Comparison of ENCODE assay signal across 8 cellular contexts in the genomic region with DNA sequence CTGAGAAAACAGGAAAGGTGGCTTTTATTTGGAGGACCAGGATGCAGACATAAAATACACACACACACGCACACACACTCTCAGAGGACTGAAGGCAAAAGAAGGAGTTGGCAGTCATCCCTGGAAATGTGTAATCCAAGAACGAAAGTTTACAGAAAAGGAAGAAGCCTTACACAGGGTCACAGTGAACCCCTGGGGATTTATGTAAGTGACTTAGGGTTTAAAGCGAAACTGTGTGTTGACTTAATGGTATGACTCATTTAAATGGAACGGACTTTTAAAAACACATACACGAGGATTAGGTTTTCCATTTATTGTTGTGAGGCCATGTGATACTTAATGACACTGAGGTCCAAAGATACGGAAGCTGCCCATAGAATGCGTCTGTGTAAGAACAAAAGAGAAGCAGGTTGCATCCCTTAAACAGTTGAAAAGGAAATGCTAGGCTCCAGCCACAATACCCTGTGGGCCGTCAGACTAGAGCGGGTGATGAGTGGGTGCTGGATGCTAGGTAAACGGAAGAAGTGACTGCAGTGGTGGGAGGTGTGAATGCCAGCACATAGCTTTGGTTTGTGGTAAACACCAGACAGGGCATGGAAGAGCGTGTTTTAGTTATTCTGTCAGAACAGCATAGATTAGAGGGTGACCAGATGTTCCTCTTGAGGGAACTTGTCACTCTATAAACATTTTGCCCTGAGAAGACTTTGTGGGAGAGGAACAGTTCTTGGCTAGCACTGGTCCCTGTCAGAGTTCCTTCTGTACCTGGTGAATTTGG. TPM values are rescaled to one million over a fixed set of nuclear protein-coding genes. Genes with fewer than 3 reads are reported as not detected.
DNase-seq lines count a peak whose midpoint lies in the region; ATAC-seq and TF ChIP-seq lines count a peak whose summit lies in the region.

No MANE protein-coding gene starts in this region.

- H3K9me3 ChIP-seq in mucosa of descending colon = no peaks in the 10 kb centered on the region

- no peak overlapping the region for H3K4me3 ChIP-seq in Jurkat, Clone E6-1 (ENCODE audit: low read length)
- no peak overlapping the region for H3K4me3 ChIP-seq in mucosa of descending colon

- H3K4me1 Mint-ChIP-seq in Calu3 (ENCODE audit: low read depth, unreplicated experiment) (peaks cover 71% of the 10 kb centered on the region), WTC11 (peaks cover 9% of the 10 kb centered on the region)

- CTCF ChIA-PET in Calu3 (lab: Charles Lee) (interaction anchor here (1.0 to 2.3 kb wide), 6 partner anchors 10 to 394 kb away, joined by 4 to 8 read pairs (median 4); partner anchors contain the start of genes BCL10, C1orf52 and CCN1), WTC11 (lab: Charles Lee) (interaction anchor here (1.3 to 1.4 kb wide), 2 partner anchors 10 to 39 kb away, joined by 5 to 6 read pairs; partner anchors contain the start of gene C1orf52)

- TF ChIP-seq CTCF in Calu3 (IDR thresholded peaks at IDR 0.05; ENCODE audit: unreplicated experiment) (no peak), WTC11 (IDR thresholded peaks at IDR 0.05) (no peak), mucosa of descending colon (IDR thresholded peaks at IDR 0.05) (no peak)

- peak; percentile 92 for ATAC-seq in GM21576 (IDR thresholded peaks at IDR 0.05; ENCODE audit: unreplicated experiment)
- ATAC-seq in WTC11 = peak; percentile 43
- ATAC-seq in mucosa of descending colon = peak; percentile 83

- H3K4me3 Mint-ChIP-seq in Calu3 (ENCODE audit: low read depth, unreplicated experiment) = peak overlapping the region; percentile 58
- no peak overlapping the region for H3K4me3 Mint-ChIP-seq in WTC11

- POLR2A ChIA-PET in WTC11 (lab: Charles Lee) = no interaction called here

- no peaks in the 10 kb centered on the region for H3K36me3 ChIP-seq in mucosa of descending colon (ENCODE audit: low read depth)

- H3K27me3 Mint-ChIP-seq in Calu3 (ENCODE audit: unreplicated experiment) (no peaks in the 10 kb centered on the region), WTC11 (ENCODE audit: low read depth) (peaks cover 3% of the 10 kb centered on the region; the same call in 1 of the 2 replicates)

- no TSS peak for BruUV-seq in Calu3 (replicated peaks; lab: Mats Ljungman, UMichigan)

- no peaks in the 10 kb centered on the region for H3K9me3 Mint-ChIP-seq in Calu3 (ENCODE audit: low read depth, unreplicated experiment)
- no peaks in the 10 kb centered on the region for H3K9me3 Mint-ChIP-seq in WTC11

- H3K36me3 Mint-ChIP-seq in Calu3 (ENCODE audit: insufficient read depth, unreplicated experiment) (peaks cover 13% of the 10 kb centered on the region), WTC11 (no peaks in the 10 kb centered on the region)

- H3K4me1 ChIP-seq in mucosa of descending colon (ENCODE audit: low read depth) = peaks cover 10% of the 10 kb centered on the region

- H3K27ac Mint-ChIP-seq in Calu3 (ENCODE audit: unreplicated experiment) = peak overlapping the region; percentile 94
- no peak overlapping the region for H3K27ac Mint-ChIP-seq in WTC11

- intact Hi-C loops in Calu3 (cut with micrococcal nuclease; ENCODE audit: unreplicated experiment) = no loop called here
- intact Hi-C loops in mucosa of descending colon (cut with DNase I, micrococcal nuclease) = no loop called here

- DNase-seq in Calu3 (peak; percentile 79), WTC11 (ENCODE audit: low spot score) (no peak), mucosa of descending colon (peak in 1 of 3 donors; percentile 77), cortex of kidney (lab: John Stamatoyannopoulos, UW) (no peak)
- peak; percentile 86 for DNase-seq in Jurkat, Clone E6-1 (ENCODE audit: low read depth, low spot score)
- DNase-seq in central memory CD4-positive, alpha-beta T cell = peak; percentile 58
- DNase-seq in stimulated activated CD8-positive, alpha-beta memory T cell treated with anti-CD3 and anti-CD28 coated beads, Interleukin-7, amount 100 ng/mL, for 24 hours (ENCODE audit: low read depth) = peak; percentile 48

TF ChIP-seq in WTC11, 78 proteins besides CTCF, POLR2A, EP300 and RAD21:
- TF ChIP-seq GABPB1 (CRISPR knock-in tag; IDR thresholded peaks at IDR 0.05) (0 out of 2 replicates have a peak, but pooled peaks have one; percentile 10), JAZF1 (CRISPR knock-in tag; IDR thresholded peaks at IDR 0.05) (no peak)

RNA-seq across cellular contexts. Expression of gene BCL10, which starts 21.6 kb away (rescaled TPM):
- total RNA-seq in Calu3 (2022) (57.7 and 59.1 TPM in 2 replicates), WTC11 (2021) (21.3 to 24.2 TPM (median 21.4 TPM) in 3 replicates), mucosa of descending colon (100 to 1,000 TPM in 2 of 3 donors, 10 to 100 TPM in 1; 63.5 to 128 (median 121) TPM)
- polyA plus RNA-seq in Jurkat, Clone E6-1 (2012; ENCODE audit: insufficient read depth, insufficient read length) = 14.5 TPM

RNA-seq across cellular contexts. Expression of gene C1orf52, which starts 38.6 kb away (rescaled TPM):
- 29.7 TPM in 2 replicates for total RNA-seq in Calu3 (2022)
- 43.7 TPM for polyA plus RNA-seq in Jurkat, Clone E6-1 (2012; ENCODE audit: insufficient read depth, insufficient read length)
- total RNA-seq in WTC11 (2021) = 35.8 to 44.5 TPM (median 40.2 TPM) in 3 replicates
- total RNA-seq in mucosa of descending colon = 10 to 100 TPM; 17.4 to 24.7 (median 19.2) TPM

Comparison
In these comparisons a context has a peak if more than half of its experiments do, and no peak if none do; other contexts are left out.
1. DNase-seq: peak in Calu3 (single experiment), Jurkat, Clone E6-1 (single experiment), central memory CD4-positive, alpha-beta T cell (single experiment) and stimulated activated CD8-positive, alpha-beta memory T cell treated with anti-CD3 and anti-CD28 coated beads, Interleukin-7, amount 100 ng/mL, for 24 hours (single experiment); none in WTC11 (single experiment) and cortex of kidney (single experiment).
2. Peak in every context shown above with its lines, with median percentiles within 50 percentile points of each other: ATAC-seq.